Comparison of ENCODE assay signal across 29 cellular contexts in the genomic region with DNA sequence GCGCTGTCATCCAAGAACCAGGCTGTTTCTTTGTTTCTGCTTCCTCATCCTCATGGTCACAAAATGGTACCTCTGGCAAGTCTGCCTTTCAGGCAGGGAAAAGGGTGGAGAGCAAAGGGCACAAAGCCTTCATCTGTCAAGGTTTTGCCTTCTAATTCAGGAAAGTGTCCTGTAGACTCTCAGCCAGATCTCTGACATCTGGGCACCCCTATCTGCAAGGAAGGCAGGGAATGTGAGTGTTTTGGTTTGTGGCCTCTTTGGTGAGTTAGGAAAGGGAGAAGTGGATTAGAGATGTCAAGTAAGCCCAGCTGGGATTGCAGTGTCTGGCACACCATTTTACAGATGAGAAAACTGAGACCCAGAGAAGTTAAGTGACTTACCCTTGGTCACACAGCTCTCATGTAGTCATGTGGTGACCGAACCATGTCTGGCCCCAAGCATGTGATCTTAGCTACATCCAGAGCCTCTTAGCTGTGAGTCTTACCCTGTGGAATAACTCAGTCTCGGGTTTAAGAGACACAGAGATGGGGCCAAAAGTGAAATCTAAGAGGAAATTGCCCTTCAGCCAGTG.
"Had no signal": no experiment of that assay in that cellular context is flagged by ENCODE, and none has a peak within 500 bp of the region (broad histone marks: within the 10 kb centered on the region; RNA-seq: fewer than 3 reads in every experiment).

No MANE protein-coding gene starts in this region.

- H3K4me3 Mint-ChIP-seq: immature natural killer cell; naive thymus-derived CD8-positive, alpha-beta T cell; nephron; neural crest cell; stimulated activated effector memory CD8-positive, alpha-beta T cell treated with anti-CD3 and anti-CD28 coated beads, Interleukin-12 subunit alpha, Interleukin-12 subunit beta, amount 100 ng/mL, for 72 hours; stimulated activated naive CD8-positive, alpha-beta T cell treated with anti-CD3 and anti-CD28 coated beads, Interleukin-15, Interleukin-2, amounts not matched to agents 100 ng/mL and 50 ng/mL, for 24 hours; type B pancreatic cell had no signal

- H3K27me3 Mint-ChIP-seq: naive thymus-derived CD8-positive, alpha-beta T cell; stimulated activated naive CD8-positive, alpha-beta T cell treated with anti-CD3 and anti-CD28 coated beads, Interleukin-15, Interleukin-2, amounts not matched to agents 100 ng/mL and 50 ng/mL, for 24 hours; type B pancreatic cell had no signal

- H3K27ac Mint-ChIP-seq: naive thymus-derived CD8-positive, alpha-beta T cell; nephron; stimulated activated effector memory CD8-positive, alpha-beta T cell treated with anti-CD3 and anti-CD28 coated beads, Interleukin-12 subunit alpha, Interleukin-12 subunit beta, amount 100 ng/mL, for 72 hours; stimulated activated naive CD8-positive, alpha-beta T cell treated with anti-CD3 and anti-CD28 coated beads, Interleukin-15, Interleukin-2, amounts not matched to agents 100 ng/mL and 50 ng/mL, for 24 hours; type B pancreatic cell had no signal

- ATAC-seq: left colon; left lung; lower lobe of right lung; naive thymus-derived CD8-positive, alpha-beta T cell; pancreas; right cardiac atrium; stimulated activated effector memory CD8-positive, alpha-beta T cell treated with anti-CD3 and anti-CD28 coated beads, Interleukin-12 subunit alpha, Interleukin-12 subunit beta, amount 100 ng/mL, for 72 hours had no signal

- H3K27ac ChIP-seq: left lung, lower lobe of right lung, pancreas, prostate gland, sigmoid colon, spleen, suprapubic skin, thoracic aorta, tibial artery, uterus had no signal

- H3K4me3 ChIP-seq: left lung, lower lobe of right lung, pancreas, prostate gland, sigmoid colon, spleen, suprapubic skin, thoracic aorta, tibial artery, uterus had no signal

- H3K4me1 Mint-ChIP-seq: naive thymus-derived CD8-positive, alpha-beta T cell; nephron had no signal

- H3K9me3 Mint-ChIP-seq: immature natural killer cell; naive thymus-derived CD8-positive, alpha-beta T cell; neural crest cell; stimulated activated effector memory CD8-positive, alpha-beta T cell treated with anti-CD3 and anti-CD28 coated beads, Interleukin-12 subunit alpha, Interleukin-12 subunit beta, amount 100 ng/mL, for 72 hours; stimulated activated naive CD8-positive, alpha-beta T cell treated with anti-CD3 and anti-CD28 coated beads, Interleukin-15, Interleukin-2, amounts not matched to agents 100 ng/mL and 50 ng/mL, for 24 hours; type B pancreatic cell had no signal

- DNase-seq: hypothalamus; immature natural killer cell; kidney; left colon; left lung; lower lobe of right lung; mammary epithelial cell; mesenchymal stem cell; naive thymus-derived CD8-positive, alpha-beta T cell; nucleus accumbens; pancreas; posterior cingulate gyrus; retina; right cardiac atrium; sigmoid colon; small intestine; spleen; stimulated activated CD4-positive, alpha-beta T cell treated with anti-CD3 and anti-CD28 coated beads, Interleukin-4, amount 100 ng/mL, for 24 hours; stimulated activated naive CD4-positive, alpha-beta T cell; tibial artery; uterus had no signal
